6 cellular contexts compared by ENCODE assay signal in the genomic region with DNA sequence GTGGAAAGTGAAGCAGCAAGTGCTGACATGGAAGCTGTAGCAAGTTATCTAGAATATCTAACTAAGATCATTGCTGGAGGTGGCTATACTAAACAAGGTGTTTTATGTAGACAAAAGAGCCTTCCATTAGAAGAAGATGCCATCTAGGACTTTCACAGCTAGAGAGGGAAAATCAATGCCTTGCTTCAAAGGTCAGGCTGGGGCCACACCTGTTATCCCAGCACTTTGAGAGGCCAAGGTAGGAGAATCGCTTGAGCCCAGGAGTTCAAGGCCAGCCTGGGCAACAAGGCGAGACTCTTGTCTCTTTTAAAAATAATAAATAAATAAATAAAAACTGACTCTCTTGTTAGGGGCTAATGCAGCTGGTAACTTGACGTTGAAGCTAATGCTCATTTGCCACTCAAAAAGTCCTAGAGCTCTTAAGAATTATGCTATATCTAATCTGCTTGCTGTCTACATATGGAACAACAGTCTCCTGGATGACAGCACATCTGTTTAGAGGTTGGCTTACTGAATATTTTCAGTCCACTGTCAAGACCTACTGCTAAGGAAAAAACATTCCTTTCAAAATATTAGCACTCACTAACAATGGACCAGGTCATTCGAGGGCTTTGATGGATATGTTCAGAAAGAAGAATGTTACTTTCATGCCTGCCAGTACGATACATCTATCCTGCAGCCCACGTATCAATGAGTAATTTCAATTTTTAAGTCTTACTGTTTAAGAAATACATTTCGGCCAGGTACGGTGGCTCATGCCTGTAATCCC. TPM values are rescaled to one million over a fixed set of nuclear protein-coding genes. Genes with fewer than 3 reads are reported as not detected.
DNase-seq lines count a peak whose midpoint lies in the region; ATAC-seq, FAIRE-seq and TF ChIP-seq lines count a peak whose summit lies in the region.
"Not testable (repeated sequence)": the region's sequence is repeated elsewhere in the genome, so short reads cannot be mapped to it uniquely, and the experiment has no call there.

No MANE protein-coding gene starts in this region.

- H3K79me2 ChIP-seq in astrocyte (ENCODE audit: insufficient read depth, low read length) = peaks cover 92% of the 10 kb centered on the region

- 96 to 97% methylated on average over 8 of the region's 8 CpGs for WGBS in upper lobe of left lung, 2 donors

- FAIRE-seq in GM18507 (lab: Jason Lieb, UNC) (peak; percentile 36), astrocyte (lab: Jason Lieb, UNC) (peak; percentile 47), colon (lab: Jason Lieb, UNC) (peak; percentile 73)

- TF ChIP-seq POLR2A in upper lobe of left lung (IDR thresholded peaks at IDR 0.05) = not testable (repeated sequence)

- TF ChIP-seq CTCF in astrocyte (IDR thresholded peaks at IDR 0.05; ENCODE audit: insufficient read depth, low read depth, low read length); omental fat pad (IDR thresholded peaks at IDR 0.05); upper lobe of left lung (IDR thresholded peaks at IDR 0.05): not testable (repeated sequence)

- peaks cover 10% of the 10 kb centered on the region for H3K4me1 Mint-ChIP-seq in astrocyte (ENCODE audit: low read depth, unreplicated experiment)

- not testable (repeated sequence) for H3K36me3 Mint-ChIP-seq in astrocyte (ENCODE audit: low read depth, unreplicated experiment)

- H3K27ac ChIP-seq in astrocyte (ENCODE audit: low read depth, low read length); upper lobe of left lung: not testable (repeated sequence)

- H3K4me1 ChIP-seq in astrocyte (ENCODE audit: insufficient read depth, low read length) = not testable (repeated sequence)
- peaks cover 0 to 12% (median 3%) of the 10 kb centered on the region in 4 donors for H3K4me1 ChIP-seq in upper lobe of left lung

- peak; percentile 34 for ATAC-seq in left lobe of liver
- peak; percentile 23 for ATAC-seq in omental fat pad (ENCODE audit: low FRiP score)
- ATAC-seq in upper lobe of left lung (ENCODE audit: low FRiP score in 2 of 2) = peak; percentile 25 to 55

- TF ChIP-seq EP300 in upper lobe of left lung (IDR thresholded peaks at IDR 0.05) = not testable (repeated sequence)

- H3K9me3 Mint-ChIP-seq in astrocyte (ENCODE audit: unreplicated experiment) = peaks cover 12% of the 10 kb centered on the region

- H3K27me3 Mint-ChIP-seq in astrocyte (ENCODE audit: low read depth, unreplicated experiment) = not testable (repeated sequence)

- DNase-seq in GM18507 (ENCODE audit: extremely low spot score, insufficient read length, low read depth); astrocyte (ENCODE audit: low read depth); left lobe of liver (ENCODE audit: low spot score); omental fat pad (ENCODE audit: low spot score); upper lobe of left lung: not testable (repeated sequence)

- H3K36me3 ChIP-seq in astrocyte (ENCODE audit: insufficient read depth, low read length); upper lobe of left lung: not testable (repeated sequence)

- H3K4me2 ChIP-seq in astrocyte (ENCODE audit: low read length) = not testable (repeated sequence)

- H3K27ac Mint-ChIP-seq in astrocyte (ENCODE audit: unreplicated experiment) = not testable (repeated sequence)

- H3K9ac ChIP-seq in astrocyte (ENCODE audit: low read length) = not testable (repeated sequence)

- H3K27me3 ChIP-seq in astrocyte (ENCODE audit: insufficient read depth, low read length); upper lobe of left lung: not testable (repeated sequence)

- H4K20me1 ChIP-seq in astrocyte (ENCODE audit: insufficient read depth, low read length) = peaks cover 79% of the 10 kb centered on the region

- H2AFZ ChIP-seq in astrocyte (ENCODE audit: low read depth, low read length) = not testable (repeated sequence)

- not testable (repeated sequence) for H3K9me3 ChIP-seq in astrocyte (ENCODE audit: insufficient read depth, low read depth, low read length); upper lobe of left lung

- H3K4me3 ChIP-seq in astrocyte (ENCODE audit: insufficient read depth, low read depth, low read length); upper lobe of left lung: not testable (repeated sequence)

- H3K4me3 Mint-ChIP-seq in astrocyte (ENCODE audit: unreplicated experiment) = not testable (repeated sequence)

RNA-seq across cellular contexts. Expression of gene KMT2C, which starts 58.9 kb away (rescaled TPM):
- total RNA-seq in astrocyte (54.1 and 59.0 TPM in 2 replicates), left lobe of liver (34.5 TPM), omental fat pad (10 to 100 TPM; 52.5 to 84.3 (median 59.2) TPM), upper lobe of left lung (100 to 1,000 TPM in 1 of 6 donors, 10 to 100 TPM in 5; 60.5 to 108 (median 85.0) TPM)
